18 cellular contexts compared by ENCODE assay signal in the genomic region with DNA sequence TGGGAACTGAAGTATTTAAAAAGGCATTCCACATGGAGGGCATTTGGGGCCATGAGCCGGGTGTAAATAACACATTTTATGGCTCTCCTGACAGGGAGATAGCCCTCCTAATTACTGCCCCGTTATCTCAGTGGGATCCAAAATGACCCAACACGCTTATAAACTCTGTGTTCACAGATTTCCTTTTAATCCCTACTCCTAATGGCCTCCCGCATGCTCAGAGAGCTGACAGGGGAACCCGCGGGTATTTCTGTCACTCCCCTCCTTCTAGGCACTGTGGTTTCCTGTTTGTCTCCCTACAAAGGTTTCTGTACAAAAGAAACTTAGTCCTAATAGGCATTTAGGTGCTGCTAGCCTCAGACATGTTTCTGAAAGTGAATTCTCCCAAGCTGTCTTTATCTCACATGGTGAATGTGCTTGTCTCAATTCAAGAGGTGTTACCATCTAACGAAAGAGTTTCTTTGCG.
DNase-seq lines count a peak whose midpoint lies in the region; ATAC-seq and TF ChIP-seq lines count a peak whose summit lies in the region.
"Had no signal": no experiment of that assay in that cellular context is flagged by ENCODE, and none has a peak within 500 bp of the region (broad histone marks: within the 10 kb centered on the region; RNA-seq: fewer than 3 reads in every experiment).

No MANE protein-coding gene starts in this region.

- H3K36me3 Mint-ChIP-seq in T-helper 1 cell treated with Interleukin-12 subunit alpha and Interleukin-12 subunit beta and Interleukin-4 antibody, amounts not matched to agents 30 μg/mL and 1 μg/mL, for 36 hours (ENCODE audit: low read depth) = peaks cover 4% of the 10 kb centered on the region

- no peak overlapping the region for H3K4me3 ChIP-seq in GM12865 (ENCODE audit: low read depth, low read length)
- H3K4me3 ChIP-seq in mesodermal cell (ENCODE audit: extremely low read depth, insufficient read depth, low read length, poor library complexity, severe bottlenecking) = no peak overlapping the region
- H3K4me3 ChIP-seq: colonic mucosa, left lung, psoas muscle had no signal

- H3K36me3 ChIP-seq in mesodermal cell (ENCODE audit: control insufficient read depth, insufficient read depth, low read length) = no peaks in the 10 kb centered on the region
- H3K36me3 ChIP-seq: colonic mucosa, left lung had no signal

- H3K4me3 Mint-ChIP-seq in T-helper 1 cell treated with Interleukin-12 subunit alpha and Interleukin-12 subunit beta and Interleukin-4 antibody, amounts not matched to agents 30 μg/mL and 1 μg/mL, for 36 hours = peak overlapping the region; percentile 16
- H3K4me3 Mint-ChIP-seq: stimulated activated naive CD8-positive, alpha-beta T cell treated with anti-CD3 and anti-CD28 coated beads, Interleukin-15, Interleukin-2, amounts not matched to agents 100 ng/mL and 50 ng/mL, for 24 hours had no signal

- peaks cover 4% of the 10 kb centered on the region for H3K27me3 Mint-ChIP-seq in T-helper 1 cell treated with Interleukin-12 subunit alpha and Interleukin-12 subunit beta and Interleukin-4 antibody, amounts not matched to agents 30 μg/mL and 1 μg/mL, for 36 hours (ENCODE audit: low read depth)

- H3K27ac Mint-ChIP-seq in T-helper 1 cell treated with Interleukin-12 subunit alpha and Interleukin-12 subunit beta and Interleukin-4 antibody, amounts not matched to agents 30 μg/mL and 1 μg/mL, for 36 hours = peak overlapping the region; percentile 37
- H3K27ac Mint-ChIP-seq: stimulated activated naive CD8-positive, alpha-beta T cell treated with anti-CD3 and anti-CD28 coated beads, Interleukin-15, Interleukin-2, amounts not matched to agents 100 ng/mL and 50 ng/mL, for 24 hours had no signal

- no peak for ATAC-seq in GM18517 (IDR thresholded peaks at IDR 0.05; ENCODE audit: unreplicated experiment)
- ATAC-seq: foreskin keratinocyte, left lung, psoas muscle had no signal

- no peak for TF ChIP-seq CTCF in GM12865 (IDR thresholded peaks at IDR 0.05; ENCODE audit: insufficient read depth, low read depth, low read length, missing control alignments)

- peaks cover 18% of the 10 kb centered on the region for H3K9me3 Mint-ChIP-seq in T-helper 1 cell treated with Interleukin-12 subunit alpha and Interleukin-12 subunit beta and Interleukin-4 antibody, amounts not matched to agents 30 μg/mL and 1 μg/mL, for 36 hours

- peaks cover 15% of the 10 kb centered on the region for H3K9me3 ChIP-seq in mesodermal cell (ENCODE audit: control insufficient read depth, low read length)
- H3K9me3 ChIP-seq: Caco-2, colonic mucosa, left lung, psoas muscle had no signal

- peaks cover 25% of the 10 kb centered on the region for H3K4me1 Mint-ChIP-seq in T-helper 1 cell treated with Interleukin-12 subunit alpha and Interleukin-12 subunit beta and Interleukin-4 antibody, amounts not matched to agents 30 μg/mL and 1 μg/mL, for 36 hours (ENCODE audit: low read depth)

- H3K27ac ChIP-seq in mesodermal cell (ENCODE audit: low read depth, low read length, severe bottlenecking) = peak overlapping the region; percentile 34
- H3K27ac ChIP-seq: colonic mucosa, foreskin keratinocyte, left lung, psoas muscle had no signal

- H3K4me1 ChIP-seq in mesodermal cell (ENCODE audit: control insufficient read depth, insufficient read depth, low read length, poor library complexity, severe bottlenecking) = peaks cover 12% of the 10 kb centered on the region
- H3K4me1 ChIP-seq: Caco-2, colonic mucosa, foreskin keratinocyte, left lung, psoas muscle had no signal

- DNase-seq in T-helper 1 cell (no peak), GM12865 (ENCODE audit: low read depth) (peak; percentile 71), NCI-H82 (lab: John Stamatoyannopoulos, UW) (peak; percentile 93), NCI-H1105 (lab: John Stamatoyannopoulos, UW) (no peak), NCI-H187 (lab: John Stamatoyannopoulos, UW) (no peak)
- DNase-seq: activated T-cell treated with anti-CD3 and anti-CD28 coated beads, Interleukin-2, amount 50 U/mL, for 48 hours; Caco-2; colonic mucosa; foreskin keratinocyte; left lung; NCI-H2029 treated with DMSO at 0.1 percent for 48 hours; psoas muscle; SHP77; stimulated activated CD4-positive, alpha-beta T cell treated with anti-CD3 and anti-CD28 coated beads, Interleukin-12 subunit alpha, Interleukin-12 subunit beta, amount 100 ng/mL, for 4 hours had no signal

- WGBS in mesodermal cell (ENCODE audit: insufficient coverage in 2 of 2), 2 experiments = 28 to 37% methylated on average over 6 to 8 of the region's 8 CpGs

Comparison
In these comparisons a context has a peak if more than half of its experiments do, and no peak if none do; other contexts are left out.
1. DNase-seq: peak in GM12865 (single experiment) and NCI-H82 (single experiment); none in T-helper 1 cell (0 of 5), NCI-H1105 (single experiment) and NCI-H187 (0 of 2).